Comparison of ENCODE assay signal across 28 cellular contexts in the genomic region with DNA sequence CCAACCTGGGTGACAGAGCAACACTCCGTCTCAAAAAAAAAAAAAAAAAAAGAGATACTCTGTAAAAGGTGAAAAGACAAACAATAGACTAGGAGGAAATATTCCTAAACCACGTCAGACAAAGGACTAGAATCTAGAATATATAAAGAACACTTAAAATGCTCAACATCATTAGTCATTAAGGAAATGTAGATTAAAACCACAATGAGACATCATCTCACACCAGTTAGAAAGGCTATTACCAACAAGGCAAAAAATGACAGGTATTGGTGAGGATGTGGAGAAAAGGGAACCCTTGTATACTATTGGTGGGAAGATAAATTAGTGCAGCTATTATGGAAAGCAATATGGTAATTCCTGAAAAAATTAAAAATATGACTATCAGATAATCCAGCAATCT.
A peak's percentile ranks its signal among the peaks of the same experiment; 100 is the strongest.
DNase-seq lines count a peak whose midpoint lies in the region; ATAC-seq, FAIRE-seq and TF ChIP-seq lines count a peak whose summit lies in the region.
"Had no signal": no experiment of that assay in that cellular context is flagged by ENCODE, and none has a peak within 500 bp of the region (broad histone marks: within the 10 kb centered on the region; RNA-seq: fewer than 3 reads in every experiment).

No MANE protein-coding gene starts in this region.

- H4K20me1 ChIP-seq in astrocyte (ENCODE audit: insufficient read depth, low read length) (no peaks in the 10 kb centered on the region), keratinocyte (ENCODE audit: control insufficient read depth, extremely low read depth, insufficient read depth, low read length) (no peaks in the 10 kb centered on the region)

- FAIRE-seq in A549 (lab: Jason Lieb, UNC): peak; percentile 18
- FAIRE-seq in astrocyte (lab: Jason Lieb, UNC): no peak
- FAIRE-seq in keratinocyte (lab: Jason Lieb, UNC): no peak
- FAIRE-seq: A204.1, GM12891, H1 had no signal

- TF ChIP-seq CTCF in A549 (IDR thresholded peaks at IDR 0.05) (no peak), astrocyte (IDR thresholded peaks at IDR 0.05; ENCODE audit: insufficient read depth, low read depth, low read length) (no peak), keratinocyte (optimal IDR thresholded peaks at IDR 0.05 in 1 of 3, IDR thresholded peaks at IDR 0.05 in 1 of 3, conservative IDR thresholded peaks at IDR 0.05 in 1 of 3; ENCODE audit: extremely low read depth in 1 of 3, insufficient read depth in 2 of 3, low read length in 3 of 3) (no peak), right atrium auricular region (IDR thresholded peaks at IDR 0.05) (no peak)

- H3K4me1 Mint-ChIP-seq in astrocyte (ENCODE audit: low read depth, unreplicated experiment): no peaks in the 10 kb centered on the region
- H3K4me1 Mint-ChIP-seq: CD4-positive, alpha-beta memory T cell had no signal

- TF ChIP-seq RAD21 in A549 (conservative IDR thresholded peaks at IDR 0.05 in 1 of 2, IDR thresholded peaks at IDR 0.05 in 1 of 2): no peak

- no peaks in the 10 kb centered on the region for H3K27me3 Mint-ChIP-seq in astrocyte (ENCODE audit: low read depth, unreplicated experiment)
- H3K27me3 Mint-ChIP-seq: CD4-positive, alpha-beta memory T cell had no signal

- H3K4me2 ChIP-seq in A549 (no peak overlapping the region), astrocyte (ENCODE audit: low read length) (no peak overlapping the region), keratinocyte (ENCODE audit: control insufficient read depth, extremely low read depth, insufficient read depth, low read depth, low read length) (no peak overlapping the region)

- H3K9ac ChIP-seq in astrocyte (ENCODE audit: low read length): no peak overlapping the region
- H3K9ac ChIP-seq in keratinocyte (ENCODE audit: control insufficient read depth, extremely low read depth, insufficient read depth, low read length): no peak overlapping the region

- H2AFZ ChIP-seq in astrocyte (ENCODE audit: low read depth, low read length) (no peak overlapping the region), keratinocyte (ENCODE audit: control insufficient read depth, low read length) (no peak overlapping the region)

- POLR2A ChIA-PET in A549 (lab: Yijun Ruan, JAX): no interaction called here

- no peaks in the 10 kb centered on the region for H3K27me3 ChIP-seq in astrocyte (ENCODE audit: insufficient read depth, low read length)
- H3K27me3 ChIP-seq in keratinocyte (ENCODE audit: control insufficient read depth, extremely low read depth, insufficient read depth, low read length): no peaks in the 10 kb centered on the region
- H3K27me3 ChIP-seq in right atrium auricular region: no peaks in the 10 kb centered on the region
- H3K27me3 ChIP-seq: Peyer's patch, SJSA1 had no signal

- H3K4me3 ChIP-seq in A549: no peak overlapping the region
- no peak overlapping the region for H3K4me3 ChIP-seq in astrocyte (ENCODE audit: insufficient read depth, low read depth, low read length)
- H3K4me3 ChIP-seq in keratinocyte (ENCODE audit: control insufficient read depth in 2 of 3, extremely low read depth in 1 of 3, insufficient read depth in 2 of 3, low read depth in 1 of 3, low read length in 3 of 3): no peak overlapping the region
- H3K4me3 ChIP-seq in right atrium auricular region: no peak overlapping the region
- H3K4me3 ChIP-seq: Peyer's patch, SJSA1 had no signal

- H3K9me3 ChIP-seq in A549: peaks cover 5% of the 10 kb centered on the region; the same call in 1 of the 3 replicates
- H3K9me3 ChIP-seq in astrocyte (ENCODE audit: insufficient read depth, low read depth, low read length): no peaks in the 10 kb centered on the region
- peaks cover 1% of the 10 kb centered on the region for H3K9me3 ChIP-seq in keratinocyte (ENCODE audit: control insufficient read depth, low read depth, low read length)
- peaks cover 0 to 10% of the 10 kb centered on the region in 2 donors for H3K9me3 ChIP-seq in right atrium auricular region
- H3K9me3 ChIP-seq: SJSA1 had no signal

- H3K9me3 Mint-ChIP-seq in astrocyte (ENCODE audit: unreplicated experiment): peaks cover 3% of the 10 kb centered on the region

- H3K4me1 ChIP-seq in A549 (no peaks in the 10 kb centered on the region), astrocyte (ENCODE audit: insufficient read depth, low read length) (no peaks in the 10 kb centered on the region), keratinocyte (ENCODE audit: control insufficient read depth, extremely low read depth, insufficient read depth, low read length) (no peaks in the 10 kb centered on the region), right atrium auricular region (no peaks in the 10 kb centered on the region)
- H3K4me1 ChIP-seq: Peyer's patch, SJSA1 had no signal

- no peak overlapping the region for H3K27ac ChIP-seq in A549
- no peak overlapping the region for H3K27ac ChIP-seq in astrocyte (ENCODE audit: low read depth, low read length)
- H3K27ac ChIP-seq in keratinocyte (ENCODE audit: control insufficient read depth, insufficient read depth, low read length): no peak overlapping the region
- H3K27ac ChIP-seq in right atrium auricular region: no peak overlapping the region
- H3K27ac ChIP-seq: HL-60, Peyer's patch, SJSA1 had no signal

- no peaks in the 10 kb centered on the region for H3K36me3 ChIP-seq in astrocyte (ENCODE audit: insufficient read depth, low read length)
- H3K36me3 ChIP-seq in keratinocyte (ENCODE audit: control insufficient read depth in 2 of 2, extremely low read depth in 1 of 2, insufficient read depth in 2 of 2, low read length in 2 of 2): no peaks in the 10 kb centered on the region
- no peaks in the 10 kb centered on the region for H3K36me3 ChIP-seq in right atrium auricular region
- H3K36me3 ChIP-seq: Peyer's patch, SJSA1 had no signal

- H3K79me2 ChIP-seq in astrocyte (ENCODE audit: insufficient read depth, low read length) (no peaks in the 10 kb centered on the region), keratinocyte (ENCODE audit: control insufficient read depth, insufficient read depth, low read length) (no peaks in the 10 kb centered on the region)

- no peaks in the 10 kb centered on the region for H3K9me1 ChIP-seq in keratinocyte (ENCODE audit: control insufficient read depth, extremely low read depth, insufficient read depth, low read length)

- H3K4me3 Mint-ChIP-seq in astrocyte (ENCODE audit: unreplicated experiment): no peak overlapping the region
- H3K4me3 Mint-ChIP-seq: CD4-positive, alpha-beta memory T cell had no signal

- no peak for TF ChIP-seq POLR2A in A549 (IDR thresholded peaks at IDR 0.05; ENCODE audit: low read length)

- H3K36me3 Mint-ChIP-seq in astrocyte (ENCODE audit: low read depth, unreplicated experiment): no peaks in the 10 kb centered on the region
- H3K36me3 Mint-ChIP-seq: CD4-positive, alpha-beta memory T cell had no signal

- dilution Hi-C loops in keratinocyte (cut with MboI; ENCODE audit: extremely low pct_ligation_motif_present, low sequenced_read_pairs): no loop called here

- H3K27ac Mint-ChIP-seq in astrocyte (ENCODE audit: unreplicated experiment): no peak overlapping the region
- H3K27ac Mint-ChIP-seq: CD4-positive, alpha-beta memory T cell had no signal

- 29% methylated on average over 2 of the region's 2 CpGs for WGBS in A549 (ENCODE audit: missing lambda C conversion rate)

- CTCF ChIA-PET in A549 (lab: Yijun Ruan, JAX): no interaction called here

- DNase-seq in A549 (ENCODE audit: low read depth in 1 of 2, low spot score in 1 of 2) (no peak), M059J (ENCODE audit: low read depth) (peak; percentile 45), astrocyte (ENCODE audit: low read depth) (peak; percentile 49), keratinocyte (ENCODE audit: low read depth, low spot score) (peak; percentile 32), right atrium auricular region (ENCODE audit: low spot score) (no peak)
- no peak for DNase-seq in stimulated activated CD8-positive, alpha-beta memory T cell treated with anti-CD3 and anti-CD28 coated beads, Interleukin-4, amount 100 ng/mL, for 48 hours
- DNase-seq: C1 segment of cervical spinal cord; CD4-positive, alpha-beta memory T cell; COR-L47; EL; GF-D8; HCEC 1CT; NCI-H1092; NCI-H1417 treated with DMSO at 0.1 percent for 48 hours; NCI-H187; NCI-H2081 treated with DMSO at 0.1 percent for 48 hours; NCI-H2171; NCI-H226; NCI-H510A; NCI-H69; Peyer's patch had no signal

- ATAC-seq in A549 (no peak), HG03342 (IDR thresholded peaks at IDR 0.05; ENCODE audit: unreplicated experiment) (no peak)
- ATAC-seq: Right ventricle myocardium inferior had no signal

- no peak for TF ChIP-seq EP300 in A549 (IDR thresholded peaks at IDR 0.05)

TF ChIP-seq in A549, 52 proteins besides CTCF, POLR2A, EP300 and RAD21:
- TF ChIP-seq MAFK (IDR thresholded peaks at IDR 0.05; ENCODE audit: partially characterized antibody): no peak
- TF ChIP-seq JUN (IDR thresholded peaks at IDR 0.05): no peak

Comparison
In these comparisons a context has a peak if more than half of its experiments do, and no peak if none do; other contexts are left out.
1. DNase-seq: peak in M059J (single experiment), astrocyte (single experiment) and keratinocyte (single experiment); none in A549 (0 of 2), stimulated activated CD8-positive, alpha-beta memory T cell treated with anti-CD3 and anti-CD28 coated beads, Interleukin-4, amount 100 ng/mL, for 48 hours (single experiment) and right atrium auricular region (single experiment).